21 cellular contexts compared by ENCODE assay signal in the genomic region with DNA sequence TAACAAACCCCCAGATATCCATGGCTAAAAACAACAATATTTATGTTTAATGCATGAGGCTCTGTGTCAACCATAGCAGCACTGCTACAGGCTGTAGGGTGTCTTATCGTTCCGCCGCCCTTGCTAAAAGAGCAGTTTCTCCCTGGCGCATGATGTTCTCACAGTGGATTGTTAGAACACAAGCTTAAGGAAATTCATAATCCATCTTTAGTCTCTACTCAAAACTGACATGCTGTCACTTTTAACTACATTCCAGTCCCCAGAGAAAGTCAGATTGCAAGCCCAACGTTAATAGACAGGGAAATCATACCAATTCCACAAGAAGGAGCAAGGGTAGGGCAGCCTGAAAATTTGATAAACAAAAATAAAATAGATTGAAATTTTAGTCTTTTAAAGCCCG.
A peak's percentile ranks its signal among the peaks of the same experiment; 100 is the strongest.
DNase-seq lines count a peak whose midpoint lies in the region; ATAC-seq and TF ChIP-seq lines count a peak whose summit lies in the region.
"Had no signal": no experiment of that assay in that cellular context is flagged by ENCODE, and none has a peak within 500 bp of the region (broad histone marks: within the 10 kb centered on the region; RNA-seq: fewer than 3 reads in every experiment).

No MANE protein-coding gene starts in this region.

- no peak overlapping the region for H2BK15ac ChIP-seq in mesendoderm (replicated peaks; ENCODE audit: low read depth)

- H4K20me1 ChIP-seq in SU-DHL-6 (ENCODE audit: low read depth, low read length) (no peaks in the 10 kb centered on the region), neural progenitor cell (ENCODE audit: low read depth) (no peaks in the 10 kb centered on the region), PC-3 (ENCODE audit: low read length) (no peaks in the 10 kb centered on the region)
- H4K20me1 ChIP-seq: BLaER1 treated with 17β-estradiol and CSF1 and Interleukin-3, amounts not matched to agents 10 nM and 100 nM had no signal

- H3K27ac ChIP-seq in SU-DHL-6 (ENCODE audit: low read depth, low read length): no peak overlapping the region
- no peak overlapping the region for H3K27ac ChIP-seq in mesendoderm (ENCODE audit: low read depth, low read length)
- H3K27ac ChIP-seq in neural progenitor cell: no peak overlapping the region
- no peak overlapping the region for H3K27ac ChIP-seq in coronary artery
- no peak overlapping the region for H3K27ac ChIP-seq in PC-3 (ENCODE audit: low read length)
- H3K27ac ChIP-seq: 22Rv1; A549; BLaER1 treated with 17β-estradiol and CSF1 and Interleukin-3, amounts not matched to agents 10 nM and 100 nM; C4-2B had no signal

- H3K4me3 ChIP-seq in SU-DHL-6 (ENCODE audit: insufficient read depth, low read length, poor library complexity, severe bottlenecking) (no peak overlapping the region), mesendoderm (ENCODE audit: low read length) (no peak overlapping the region), neural progenitor cell (no peak overlapping the region), retinal pigment epithelial cell (ENCODE audit: low read length) (no peak overlapping the region), coronary artery (no peak overlapping the region), PC-3 (ENCODE audit: low read length) (no peak overlapping the region)
- H3K4me3 ChIP-seq: A549; BLaER1 treated with 17β-estradiol and CSF1 and Interleukin-3, amounts not matched to agents 10 nM and 100 nM; GM12878 had no signal

- H3K23ac ChIP-seq in mesendoderm (ENCODE audit: low read length): no peak overlapping the region

- H4K8ac ChIP-seq in mesendoderm (ENCODE audit: low read depth, low read length): peak overlapping the region; percentile 65

- H2AFZ ChIP-seq in SU-DHL-6 (ENCODE audit: low read depth, low read length, severe bottlenecking) (peak overlapping the region; percentile 15), neural progenitor cell (replicated peaks) (peak overlapping the region; percentile 50), PC-3 (ENCODE audit: low read length) (no peak overlapping the region)

- H3K9me2 ChIP-seq in SU-DHL-6 (replicated peaks; ENCODE audit: insufficient read depth, low read length): no peaks in the 10 kb centered on the region
- no peaks in the 10 kb centered on the region for H3K9me2 ChIP-seq in PC-3 (replicated peaks; ENCODE audit: low read length)

- no peak overlapping the region for H2AK5ac ChIP-seq in mesendoderm (ENCODE audit: low read length)

- no peaks in the 10 kb centered on the region for H3K27me3 ChIP-seq in SU-DHL-6 (ENCODE audit: low read length)
- no peaks in the 10 kb centered on the region for H3K27me3 ChIP-seq in mesendoderm (ENCODE audit: insufficient read depth, low read length, poor library complexity)
- H3K27me3 ChIP-seq in neural progenitor cell: no peaks in the 10 kb centered on the region
- no peaks in the 10 kb centered on the region for H3K27me3 ChIP-seq in PC-3 (ENCODE audit: low read length)
- H3K27me3 ChIP-seq: BLaER1 treated with 17β-estradiol and CSF1 and Interleukin-3, amounts not matched to agents 10 nM and 100 nM had no signal

- H3K27me3 Mint-ChIP-seq in neural progenitor cell (ENCODE audit: insufficient read depth, low read depth): no peaks in the 10 kb centered on the region
- H3K27me3 Mint-ChIP-seq: B cell; CD4-positive, alpha-beta T cell had no signal

- no peak overlapping the region for H2BK120ac ChIP-seq in mesendoderm (ENCODE audit: low read depth, low read length)

- no peak overlapping the region for H3K4me2 ChIP-seq in SU-DHL-6 (ENCODE audit: low read depth, low read length, poor library complexity, severe bottlenecking)
- H3K4me2 ChIP-seq in mesendoderm (ENCODE audit: low read length): no peak overlapping the region
- H3K4me2 ChIP-seq in neural progenitor cell: no peak overlapping the region
- no peak overlapping the region for H3K4me2 ChIP-seq in PC-3 (ENCODE audit: low read length)
- H3K4me2 ChIP-seq: A549; BLaER1 treated with 17β-estradiol and CSF1 and Interleukin-3, amounts not matched to agents 10 nM and 100 nM had no signal

- no peaks in the 10 kb centered on the region for H3K36me3 Mint-ChIP-seq in neural progenitor cell
- H3K36me3 Mint-ChIP-seq: CD8-positive, alpha-beta T cell had no signal

- CTCF ChIA-PET in PC-3 (lab: Charles Lee): no interaction called here

- H3K56ac ChIP-seq in mesendoderm (ENCODE audit: low read length): no peak overlapping the region

- H3K4me1 ChIP-seq in mesendoderm (ENCODE audit: control insufficient read depth, low read depth, low read length) (no peaks in the 10 kb centered on the region), neural progenitor cell (no peaks in the 10 kb centered on the region), PC-3 (ENCODE audit: insufficient read depth, low read length) (no peaks in the 10 kb centered on the region)
- H3K4me1 ChIP-seq: A549; BLaER1 treated with 17β-estradiol and CSF1 and Interleukin-3, amounts not matched to agents 10 nM and 100 nM; Caco-2 had no signal

- H3K36me3 ChIP-seq in SU-DHL-6 (ENCODE audit: low read length) (no peaks in the 10 kb centered on the region), mesendoderm (ENCODE audit: control insufficient read depth, insufficient read depth, low read length) (no peaks in the 10 kb centered on the region), neural progenitor cell (no peaks in the 10 kb centered on the region), PC-3 (ENCODE audit: low read depth, low read length) (no peaks in the 10 kb centered on the region)
- H3K36me3 ChIP-seq: BLaER1 treated with 17β-estradiol and CSF1 and Interleukin-3, amounts not matched to agents 10 nM and 100 nM had no signal

- no peak overlapping the region for H3K4ac ChIP-seq in mesendoderm (ENCODE audit: low read depth, low read length)

- intact Hi-C loops in PC-3 (cut with micrococcal nuclease): no loop called here

- POLR2A ChIA-PET in PC-3 (lab: Charles Lee; ENCODE audit: unreplicated experiment): no interaction called here

- H3K9ac ChIP-seq in SU-DHL-6 (ENCODE audit: low read length) (no peak overlapping the region), mesendoderm (ENCODE audit: low read length) (no peak overlapping the region), neural progenitor cell (no peak overlapping the region), PC-3 (ENCODE audit: low read length) (no peak overlapping the region)
- H3K9ac ChIP-seq: BLaER1 treated with 17β-estradiol and CSF1 and Interleukin-3, amounts not matched to agents 10 nM and 100 nM had no signal

- H4K5ac ChIP-seq in mesendoderm (ENCODE audit: low read length): no peak overlapping the region

- peaks cover 7% of the 10 kb centered on the region for H3K4me1 Mint-ChIP-seq in neural progenitor cell
- H3K4me1 Mint-ChIP-seq: B cell had no signal

- H3K9me3 Mint-ChIP-seq in neural progenitor cell: peaks cover 2% of the 10 kb centered on the region

- no peak overlapping the region for H3K27ac Mint-ChIP-seq in neural progenitor cell
- H3K27ac Mint-ChIP-seq: B cell; CD4-positive, alpha-beta T cell; CD8-positive, alpha-beta T cell had no signal

- no peak overlapping the region for H3K18ac ChIP-seq in mesendoderm (ENCODE audit: low read length)

- BruUV-seq in PC-3 (replicated peaks; lab: Mats Ljungman, UMichigan): no TSS peak

- no peaks in the 10 kb centered on the region for H3K79me1 ChIP-seq in mesendoderm (ENCODE audit: low read length)

- H2BK5ac ChIP-seq in mesendoderm (ENCODE audit: low read length): no peak overlapping the region

- H3K9me3 ChIP-seq in SU-DHL-6 (ENCODE audit: insufficient read depth, low read length): peaks cover 9% of the 10 kb centered on the region; the same call in 1 of the 2 replicates
- H3K9me3 ChIP-seq in neural progenitor cell (ENCODE audit: low read depth): no peaks in the 10 kb centered on the region
- no peaks in the 10 kb centered on the region for H3K9me3 ChIP-seq in PC-3 (ENCODE audit: low read length)
- H3K9me3 ChIP-seq: A549; BLaER1 treated with 17β-estradiol and CSF1 and Interleukin-3, amounts not matched to agents 10 nM and 100 nM; Caco-2 had no signal

- H3K79me2 ChIP-seq in SU-DHL-6 (ENCODE audit: insufficient read depth, low read length): no peaks in the 10 kb centered on the region
- H3K79me2 ChIP-seq in mesendoderm (ENCODE audit: control insufficient read depth, insufficient read depth, low read length): no peaks in the 10 kb centered on the region
- no peaks in the 10 kb centered on the region for H3K79me2 ChIP-seq in neural progenitor cell (ENCODE audit: low read depth)
- H3K79me2 ChIP-seq in PC-3 (ENCODE audit: low read length): no peaks in the 10 kb centered on the region

- DNase-seq in mesendoderm (no peak), neural progenitor cell (ENCODE audit: low spot score) (no peak), retinal pigment epithelial cell (ENCODE audit: low read depth) (peak; percentile 15), DMS79 (lab: John Stamatoyannopoulos, UW) (no peak), coronary artery (ENCODE audit: low spot score) (no peak), PC-3 (no peak)
- DNase-seq: AML-193; Caco-2; Calu3; CD4-positive, alpha-beta T cell; CD8-positive, alpha-beta T cell; DND-41; EL; GDM1 had no signal

- TF ChIP-seq CTCF in SU-DHL-6 (IDR thresholded peaks at IDR 0.05; ENCODE audit: insufficient read depth, low read length, poor library complexity, severe bottlenecking) (no peak), neural progenitor cell (IDR thresholded peaks at IDR 0.05) (no peak), retinal pigment epithelial cell (conservative IDR thresholded peaks at IDR 0.05; ENCODE audit: low read depth, low read length) (no peak), coronary artery (IDR thresholded peaks at IDR 0.05) (no peak), PC-3 (conservative IDR thresholded peaks at IDR 0.05; ENCODE audit: low read depth, low read length) (no peak)

- H3F3A ChIP-seq in SU-DHL-6 (ENCODE audit: insufficient read depth): no peaks in the 10 kb centered on the region
- H3F3A ChIP-seq in neural progenitor cell (ENCODE audit: low read depth): no peaks in the 10 kb centered on the region
- no peaks in the 10 kb centered on the region for H3F3A ChIP-seq in PC-3 (ENCODE audit: low read length, unreplicated experiment)

- no peak for ATAC-seq in PC-3
- ATAC-seq: A549; CD8-positive, alpha-beta T cell; GM12878 had no signal

- no peak overlapping the region for H3K4me3 Mint-ChIP-seq in neural progenitor cell
- H3K4me3 Mint-ChIP-seq: B cell; CD4-positive, alpha-beta T cell; CD8-positive, alpha-beta T cell had no signal

- no CpG with 5 or more reads among the region's 6 CpGs for WGBS in mesendoderm (ENCODE audit: extremely low coverage, insufficient coverage, low lambda C conversion rate)
